In the genomic region with DNA sequence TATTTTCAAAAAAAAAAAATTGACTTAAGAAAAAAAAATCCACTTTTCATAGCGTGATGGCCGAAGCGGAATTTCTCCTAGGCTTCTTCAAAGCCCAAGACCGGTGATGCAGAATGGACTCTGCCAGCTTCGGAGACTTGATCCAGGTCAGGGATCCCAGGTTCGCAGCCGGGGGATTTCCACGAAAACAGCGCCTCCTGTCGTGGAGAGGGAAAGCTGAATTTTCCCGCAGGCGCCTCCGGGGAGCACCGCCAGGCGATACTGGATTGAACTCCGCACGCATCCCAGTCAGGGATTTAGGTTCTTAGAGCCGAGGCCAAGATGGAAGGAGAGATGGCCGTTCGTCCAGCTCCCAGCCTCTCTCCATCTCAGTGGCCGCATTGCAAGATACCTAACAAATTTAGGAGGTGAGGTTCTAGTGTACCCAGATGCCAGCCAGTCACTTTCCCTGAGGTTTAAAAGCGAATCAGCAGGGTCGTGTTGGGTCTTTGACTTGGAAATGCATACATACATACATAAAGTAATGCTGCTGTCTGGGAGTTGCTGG, we compare ENCODE assay signal across 10 cellular contexts. TPM values are rescaled to one million over a fixed set of nuclear protein-coding genes. Genes with fewer than 3 reads are reported as not detected.
DNase-seq lines count a peak whose midpoint lies in the region; ATAC-seq and TF ChIP-seq lines count a peak whose summit lies in the region.
"Had no signal": no experiment of that assay in that cellular context is flagged by ENCODE, and none has a peak within 500 bp of the region (broad histone marks: within the 10 kb centered on the region; RNA-seq: fewer than 3 reads in every experiment).

No MANE protein-coding gene starts in this region.

- H3K27ac ChIP-seq in sigmoid colon: no peak overlapping the region
- H3K27ac ChIP-seq: BLaER1 had no signal

- no peaks in the 10 kb centered on the region for H3K36me3 ChIP-seq in sigmoid colon
- H3K36me3 ChIP-seq: BLaER1 had no signal

- DNase-seq in NCI-H2171 treated with DMSO at 0.1 percent for 48 hours (lab: John Stamatoyannopoulos, UW) (peak; percentile 37), NCI-H2171 (lab: John Stamatoyannopoulos, UW) (no peak), SHP77 (lab: John Stamatoyannopoulos, UW) (peak; percentile 41 to 61), glutamatergic neuron (peak; percentile 63), sigmoid colon (peak; percentile 57), GM19238 (ENCODE audit: insufficient read length, low spot score) (no peak)

- intact Hi-C loops in sigmoid colon (cut with DNase I): no loop called here

- H3K4me1 Mint-ChIP-seq in glutamatergic neuron (ENCODE audit: low read depth, unreplicated experiment): peaks cover 14% of the 10 kb centered on the region
- H3K4me1 Mint-ChIP-seq: central memory CD8-positive, alpha-beta T cell had no signal

- no peak for ATAC-seq in HG03175 (IDR thresholded peaks at IDR 0.05; ENCODE audit: unreplicated experiment)
- no peak for ATAC-seq in GM18517 (IDR thresholded peaks at IDR 0.05; ENCODE audit: unreplicated experiment)

- peaks cover 42% of the 10 kb centered on the region for H3K27me3 Mint-ChIP-seq in glutamatergic neuron (ENCODE audit: unreplicated experiment)

- no peak for TF ChIP-seq EP300 in sigmoid colon (IDR thresholded peaks at IDR 0.05)

- no peak overlapping the region for H3K27ac Mint-ChIP-seq in glutamatergic neuron (ENCODE audit: unreplicated experiment)

- peaks cover 0 to 47% (median 44%) of the 10 kb centered on the region in 4 donors for H3K4me1 ChIP-seq in sigmoid colon
- H3K4me1 ChIP-seq: BLaER1 had no signal

- TF ChIP-seq POLR2A in sigmoid colon (IDR thresholded peaks at IDR 0.05): no peak

- peaks cover 76 to 98% (median 97%) of the 10 kb centered on the region in 3 donors for H3K27me3 ChIP-seq in sigmoid colon
- H3K27me3 ChIP-seq: BLaER1 had no signal

- no peaks in the 10 kb centered on the region for H3K36me3 Mint-ChIP-seq in glutamatergic neuron (ENCODE audit: unreplicated experiment)

- H3K4me3 ChIP-seq in sigmoid colon: no peak overlapping the region
- H3K4me3 ChIP-seq: BLaER1 had no signal

- TF ChIP-seq CTCF in glutamatergic neuron (IDR thresholded peaks at IDR 0.05; ENCODE audit: partially characterized antibody, unreplicated experiment): peak; percentile 61
- TF ChIP-seq CTCF in sigmoid colon (IDR thresholded peaks at IDR 0.05): no peak

- H3K9me3 Mint-ChIP-seq in glutamatergic neuron (ENCODE audit: unreplicated experiment): peaks cover 11% of the 10 kb centered on the region
- H3K9me3 Mint-ChIP-seq: central memory CD8-positive, alpha-beta T cell had no signal

- no peak overlapping the region for H3K4me3 Mint-ChIP-seq in glutamatergic neuron (ENCODE audit: unreplicated experiment)
- H3K4me3 Mint-ChIP-seq: central memory CD8-positive, alpha-beta T cell had no signal

- no peaks in the 10 kb centered on the region for H3K9me3 ChIP-seq in sigmoid colon

- 3 to 8% methylated on average over 23 of the region's 23 CpGs for WGBS in sigmoid colon, 2 donors

RNA-seq across cellular contexts. Expression of gene TTC6, which starts 2.2 kb away (rescaled TPM):
- total RNA-seq in glutamatergic neuron (ENCODE audit: unreplicated experiment): 0.44 TPM
- not detected for total RNA-seq in sigmoid colon
- polyA plus RNA-seq in sigmoid colon: 1 to 10 TPM in 1 of 3 donors, under 1 TPM in 1, not detected in 1; 0.23 to 1.1 TPM

RNA-seq across cellular contexts. Expression of gene FOXA1, which starts 2.6 kb away (rescaled TPM):
- total RNA-seq in glutamatergic neuron (ENCODE audit: unreplicated experiment) (not detected), sigmoid colon (not detected)
- 10 to 100 TPM; 14.4 to 19.4 (median 18.3) TPM for polyA plus RNA-seq in sigmoid colon

Comparison
In these comparisons a context has a peak if more than half of its experiments do, and no peak if none do; other contexts are left out.
1. DNase-seq: peak in NCI-H2171 treated with DMSO at 0.1 percent for 48 hours (single experiment), SHP77 (2 of 2), glutamatergic neuron (single experiment) and sigmoid colon (single experiment); none in NCI-H2171 (single experiment) and GM19238 (single experiment).